Comparison of ENCODE assay signal across 20 cellular contexts in genomic region chr21:28823464-28823863, GRCh38.
DNase-seq lines count a peak whose midpoint lies in the region; ATAC-seq and TF ChIP-seq lines count a peak whose summit lies in the region.
"Had no signal": no experiment of that assay in that cellular context is flagged by ENCODE, and none has a peak within 500 bp of the region (broad histone marks: within the 10 kb centered on the region; RNA-seq: fewer than 3 reads in every experiment).

No MANE protein-coding gene starts in this region.

- DNase-seq in left ventricle myocardium superior (no peak), left cardiac atrium (no peak), lower lobe of right lung (no peak)
- DNase-seq in activated CD4-positive, alpha-beta T cell treated with anti-CD3 and anti-CD28 coated beads, Interleukin-2, amount 50 U/mL, for 1 hour = no peak
- DNase-seq in activated T-cell treated with anti-CD3 and anti-CD28 coated beads, Interleukin-2, amount 50 U/mL, for 4 hours = no peak
- DNase-seq in central memory CD4-positive, alpha-beta T cell = no peak
- DNase-seq: ACHN, cortex of kidney, NCI-H1105, NCI-H524 treated with DMSO at 0.1 percent for 48 hours, occipital lobe, RPMI8226 had no signal

- no peak overlapping the region for H3K4me3 Mint-ChIP-seq in activated T-cell treated with anti-CD3 and anti-CD28 coated beads, Interleukin-2, amount 50 U/mL, for 4 hours
- H3K4me3 Mint-ChIP-seq: stimulated activated effector memory CD8-positive, alpha-beta T cell treated with anti-CD3 and anti-CD28 coated beads, Interleukin-12 subunit alpha, Interleukin-12 subunit beta, amount 100 ng/mL, for 72 hours; type B pancreatic cell had no signal

- H3K9me3 Mint-ChIP-seq in activated T-cell treated with anti-CD3 and anti-CD28 coated beads, Interleukin-2, amount 50 U/mL, for 4 hours = no peaks in the 10 kb centered on the region
- H3K9me3 Mint-ChIP-seq: activated naive CD4-positive, alpha-beta T cell treated with anti-CD3 and anti-CD28 coated beads, Interleukin-2, amount 50 U/mL, for 72 hours; stimulated activated effector memory CD8-positive, alpha-beta T cell treated with anti-CD3 and anti-CD28 coated beads, Interleukin-12 subunit alpha, Interleukin-12 subunit beta, amount 100 ng/mL, for 72 hours; type B pancreatic cell had no signal

- H3K27me3 ChIP-seq in lower lobe of right lung (ENCODE audit: low read depth) (no peaks in the 10 kb centered on the region), stomach smooth muscle (ENCODE audit: control insufficient read depth in 1 of 2, insufficient read depth in 2 of 2, low read length in 2 of 2) (no peaks in the 10 kb centered on the region)
- H3K27me3 ChIP-seq: BLaER1 treated with 17β-estradiol and CSF1 and Interleukin-3, amounts not matched to agents 10 nM and 100 nM had no signal

- H3K27me3 Mint-ChIP-seq in activated T-cell treated with anti-CD3 and anti-CD28 coated beads, Interleukin-2, amount 50 U/mL, for 4 hours (ENCODE audit: low read depth) = no peaks in the 10 kb centered on the region

- H3K9ac ChIP-seq in stomach smooth muscle (ENCODE audit: low read length in 2 of 2) = no peak overlapping the region
- H3K9ac ChIP-seq: BLaER1 treated with 17β-estradiol and CSF1 and Interleukin-3, amounts not matched to agents 10 nM and 100 nM had no signal

- H3K4me1 Mint-ChIP-seq in activated T-cell treated with anti-CD3 and anti-CD28 coated beads, Interleukin-2, amount 50 U/mL, for 4 hours (ENCODE audit: low read depth) = peaks cover 10% of the 10 kb centered on the region

- no peak for TF ChIP-seq CTCF in lower lobe of right lung (IDR thresholded peaks at IDR 0.05)

- peaks cover 11% of the 10 kb centered on the region for H3K36me3 Mint-ChIP-seq in activated T-cell treated with anti-CD3 and anti-CD28 coated beads, Interleukin-2, amount 50 U/mL, for 4 hours (ENCODE audit: insufficient read depth)
- H3K36me3 Mint-ChIP-seq: activated naive CD4-positive, alpha-beta T cell treated with anti-CD3 and anti-CD28 coated beads, Interleukin-2, amount 50 U/mL, for 72 hours; stimulated activated effector memory CD8-positive, alpha-beta T cell treated with anti-CD3 and anti-CD28 coated beads, Interleukin-12 subunit alpha, Interleukin-12 subunit beta, amount 100 ng/mL, for 72 hours; type B pancreatic cell had no signal

- intact Hi-C loops in left ventricle myocardium superior (cut with micrococcal nuclease) = no loop called here
- intact Hi-C loops in left cardiac atrium (cut with DNase I) = no loop called here
- intact Hi-C loops in lower lobe of right lung (cut with DNase I) = no loop called here

- peaks cover 11% of the 10 kb centered on the region for H3K4me1 ChIP-seq in lower lobe of right lung
- peaks cover 10% of the 10 kb centered on the region for H3K4me1 ChIP-seq in stomach smooth muscle (ENCODE audit: control insufficient read depth, insufficient read depth, low read length)

- ATAC-seq in left ventricle myocardium superior = peak; percentile 20
- ATAC-seq in left cardiac atrium = no peak
- no peak for ATAC-seq in lower lobe of right lung
- no peak for ATAC-seq in HG03571 (IDR thresholded peaks at IDR 0.05; ENCODE audit: unreplicated experiment)
- ATAC-seq in activated T-cell treated with anti-CD3 and anti-CD28 coated beads, Interleukin-2, amount 50 U/mL, for 4 hours = no peak
- ATAC-seq: activated CD4-positive, CD25-positive, alpha-beta regulatory T cell treated with anti-CD3 and anti-CD28 coated beads, Interleukin-2, amount 50 U/mL, for 24 hours; activated naive CD4-positive, alpha-beta T cell treated with anti-CD3 and anti-CD28 coated beads, Interleukin-2, amount 50 U/mL, for 72 hours; stimulated activated effector memory CD8-positive, alpha-beta T cell treated with anti-CD3 and anti-CD28 coated beads, Interleukin-12 subunit alpha, Interleukin-12 subunit beta, amount 100 ng/mL, for 72 hours had no signal

- H3K9me3 ChIP-seq in lower lobe of right lung (no peaks in the 10 kb centered on the region), stomach smooth muscle (ENCODE audit: control insufficient read depth in 2 of 2, low read length in 2 of 2) (no peaks in the 10 kb centered on the region)
- H3K9me3 ChIP-seq: BLaER1 treated with 17β-estradiol and CSF1 and Interleukin-3, amounts not matched to agents 10 nM and 100 nM had no signal

- H3K4me3 ChIP-seq in lower lobe of right lung (no peak overlapping the region), stomach smooth muscle (ENCODE audit: low read length in 2 of 2) (no peak overlapping the region)
- H3K4me3 ChIP-seq: BLaER1 treated with 17β-estradiol and CSF1 and Interleukin-3, amounts not matched to agents 10 nM and 100 nM; lung had no signal

- H3K27ac ChIP-seq in lower lobe of right lung = peak overlapping the region; percentile 34
- H3K27ac ChIP-seq in stomach smooth muscle (ENCODE audit: low read length) = peak overlapping the region; percentile 32
- H3K27ac ChIP-seq: BLaER1 treated with 17β-estradiol and CSF1 and Interleukin-3, amounts not matched to agents 10 nM and 100 nM had no signal

- H3K36me3 ChIP-seq in lower lobe of right lung = no peaks in the 10 kb centered on the region
- no peaks in the 10 kb centered on the region for H3K36me3 ChIP-seq in stomach smooth muscle (ENCODE audit: control insufficient read depth in 2 of 2, insufficient read depth in 2 of 2, low read length in 2 of 2)
- H3K36me3 ChIP-seq: BLaER1 treated with 17β-estradiol and CSF1 and Interleukin-3, amounts not matched to agents 10 nM and 100 nM had no signal
